Comparison of ENCODE assay signal across 14 cellular contexts in genomic region chrX:9356846-9357245, GRCh38.
"Had no signal": no experiment of that assay in that cellular context is flagged by ENCODE, and none has a peak within 500 bp of the region (broad histone marks: within the 10 kb centered on the region; RNA-seq: fewer than 3 reads in every experiment).

No MANE protein-coding gene starts in this region.

- H3K36me3 ChIP-seq: stomach, thoracic aorta had no signal

- ATAC-seq: activated CD8-positive, alpha-beta T cell treated with anti-CD3 and anti-CD28 coated beads for 36 hours; T-helper 17 cell had no signal

- H3K4me3 Mint-ChIP-seq: activated CD8-positive, alpha-beta T cell treated with anti-CD3 and anti-CD28 coated beads for 36 hours; activated T-helper 1 cell treated with anti-CD3 and anti-CD28 coated beads, Interleukin-12 subunit alpha, Interleukin-12 subunit beta, Interleukin-2, Interleukin-4 antibody, amounts not matched to agents 30 ng/mL and 10 ng/mL and 1 ng/mL, durations not matched to agents 14 hours and 24 hours and 36 hours; mesothelial cell of epicardium; T-helper 17 cell had no signal

- H3K9me3 ChIP-seq: stomach, thoracic aorta had no signal

- H3K4me3 ChIP-seq: stomach, thoracic aorta had no signal

- H3K27ac Mint-ChIP-seq: activated CD8-positive, alpha-beta T cell treated with anti-CD3 and anti-CD28 coated beads for 36 hours; activated T-helper 1 cell treated with anti-CD3 and anti-CD28 coated beads, Interleukin-12 subunit alpha, Interleukin-12 subunit beta, Interleukin-2, Interleukin-4 antibody, amounts not matched to agents 30 ng/mL and 10 ng/mL and 1 ng/mL, durations not matched to agents 14 hours and 24 hours and 36 hours; mesothelial cell of epicardium; T-helper 17 cell had no signal

- H3K9me3 Mint-ChIP-seq: activated CD8-positive, alpha-beta T cell treated with anti-CD3 and anti-CD28 coated beads for 36 hours had no signal

- H3K27me3 ChIP-seq: stomach had no signal

- DNase-seq: activated CD8-positive, alpha-beta memory T cell treated with anti-CD3 and anti-CD28 coated beads, Interleukin-2, amount 50 U/mL, for 48 hours; activated CD8-positive, alpha-beta T cell treated with anti-CD3 and anti-CD28 coated beads for 36 hours; activated naive CD4-positive, alpha-beta T cell; central memory CD4-positive, alpha-beta T cell; cortex of kidney; effector CD8-positive, alpha-beta T cell; hypothalamus; stimulated activated CD4-positive, alpha-beta T cell treated with anti-CD3 and anti-CD28 coated beads, Interleukin-4, amount 100 ng/mL, for 4 hours; stomach; T-helper 17 cell had no signal

- H3K36me3 Mint-ChIP-seq: mesothelial cell of epicardium had no signal

- H3K27me3 Mint-ChIP-seq: activated CD8-positive, alpha-beta T cell treated with anti-CD3 and anti-CD28 coated beads for 36 hours; T-helper 17 cell had no signal

- H3K27ac ChIP-seq: parathyroid adenoma, stomach, thoracic aorta had no signal

- H3K9ac ChIP-seq: parathyroid adenoma had no signal

- H3K79me2 ChIP-seq: parathyroid adenoma had no signal

- H2AFZ ChIP-seq: parathyroid adenoma had no signal
